8 cellular contexts compared by ENCODE assay signal in the genomic region with DNA sequence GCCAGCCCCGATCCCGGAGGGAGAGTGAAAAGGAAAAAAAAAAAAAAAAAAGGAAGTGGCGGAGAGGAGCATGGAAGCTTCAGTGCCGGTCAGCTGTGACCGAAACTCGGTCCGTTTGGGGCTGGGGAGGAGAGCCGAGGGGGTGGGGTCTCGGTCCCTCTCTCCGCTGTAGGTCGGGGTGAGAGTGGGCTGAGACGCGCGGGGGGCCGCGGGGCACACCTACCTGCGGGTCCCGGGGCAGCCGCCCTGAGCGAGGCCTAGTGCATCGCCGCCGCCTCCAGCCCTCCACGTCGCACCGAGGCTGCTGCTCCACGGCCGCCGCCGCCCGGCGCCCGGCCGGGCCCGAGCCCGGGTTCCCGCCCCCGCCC. TPM values are rescaled to one million over a fixed set of nuclear protein-coding genes. Genes with fewer than 3 reads are reported as not detected.
DNase-seq lines count a peak whose midpoint lies in the region; ATAC-seq and TF ChIP-seq lines count a peak whose summit lies in the region.

No MANE protein-coding gene starts in this region.

- H3K4me1 ChIP-seq in esophagus muscularis mucosa = peaks cover 28 to 53% (median 44%) of the 10 kb centered on the region in 4 donors
- H3K4me1 ChIP-seq in urinary bladder (ENCODE audit: insufficient read depth) = no peaks in the 10 kb centered on the region

- DNase-seq in DMS53 treated with DMSO at 0.1 percent for 48 hours (lab: John Stamatoyannopoulos, UW; ENCODE audit: unreplicated experiment) = peak; percentile 34
- DNase-seq in HK-2 (ENCODE audit: unreplicated experiment) = peak; percentile 70
- no peak for DNase-seq in esophagus muscularis mucosa (ENCODE audit: extremely low spot score)
- DNase-seq in naive B cell = no peak

- no peak for TF ChIP-seq POLR2A in esophagus muscularis mucosa (IDR thresholded peaks at IDR 0.05; ENCODE audit: low read depth)

- no peaks in the 10 kb centered on the region for H3K9me3 Mint-ChIP-seq in naive B cell

- H3K4me3 Mint-ChIP-seq in naive B cell = peak overlapping the region; percentile 94 to 100 (median 98)

- H3K36me3 ChIP-seq in esophagus muscularis mucosa (no peaks in the 10 kb centered on the region), urinary bladder (ENCODE audit: insufficient read depth) (no peaks in the 10 kb centered on the region)

- H3K4me3 ChIP-seq in esophagus muscularis mucosa = peak overlapping the region; percentile 82 to 91 (median 86)
- peak overlapping the region; percentile 86 for H3K4me3 ChIP-seq in urinary bladder (ENCODE audit: low read depth, low read length)

- H3K27me3 ChIP-seq in esophagus muscularis mucosa = no peaks in the 10 kb centered on the region

- no peaks in the 10 kb centered on the region for H3K27me3 Mint-ChIP-seq in naive B cell

- TF ChIP-seq CTCF in VCaP (conservative IDR thresholded peaks at IDR 0.05) (no peak), esophagus muscularis mucosa (IDR thresholded peaks at IDR 0.05) (no peak)

- peaks cover 0 to 15% of the 10 kb centered on the region in 2 donors for H3K36me3 Mint-ChIP-seq in naive B cell

- WGBS in esophagus muscularis mucosa = 2% methylated on average over 18 of the region's 38 CpGs
- WGBS in urinary bladder = 0% methylated on average over 38 of the region's 38 CpGs

- peaks cover 29 to 36% (median 30%) of the 10 kb centered on the region in 3 donors for H3K4me1 Mint-ChIP-seq in naive B cell

- TF ChIP-seq EP300 in esophagus muscularis mucosa (IDR thresholded peaks at IDR 0.05) = no peak

- intact Hi-C loops in esophagus muscularis mucosa (cut with DNase I) = no loop called here

- peak overlapping the region; percentile 97 for H3K27ac ChIP-seq in VCaP
- H3K27ac ChIP-seq in esophagus muscularis mucosa (replicated peaks in 1 of 4) = peak overlapping the region; percentile 96 to 99 (median 98)
- peak overlapping the region; percentile 99 for H3K27ac ChIP-seq in urinary bladder (ENCODE audit: low read depth)

- H3K9me3 ChIP-seq in esophagus muscularis mucosa = no peaks in the 10 kb centered on the region

- peak; percentile 34 for ATAC-seq in GM19467 (IDR thresholded peaks at IDR 0.05; ENCODE audit: unreplicated experiment)
- ATAC-seq in naive B cell (ENCODE audit: low read depth in 2 of 2) = peak; percentile 47 to 52
- no peak for ATAC-seq in HG03571 (IDR thresholded peaks at IDR 0.05; ENCODE audit: unreplicated experiment)

- H3K27ac Mint-ChIP-seq in naive B cell = peak overlapping the region; percentile 81 to 98 (median 97)

RNA-seq across cellular contexts. Expression of a gene that starts 0.5 kb away (rescaled TPM):
- total RNA-seq in esophagus muscularis mucosa = 10 to 100 TPM; 19.0 to 24.1 (median 23.4) TPM
- polyA plus RNA-seq in naive B cell (ENCODE audit: low read depth in 6 of 6) = 10 to 100 TPM in 1 of 6 donors, 1 to 10 TPM in 5; 4.6 to 10.8 (median 5.2) TPM
- total RNA-seq in urinary bladder = 64.4 TPM
- polyA plus RNA-seq in urinary bladder = 14.0 TPM

Comparison
In these comparisons a context has a peak if more than half of its experiments do, and no peak if none do; other contexts are left out.
1. DNase-seq: peak in DMS53 treated with DMSO at 0.1 percent for 48 hours (single experiment) and HK-2 (single experiment); none in esophagus muscularis mucosa (single experiment) and naive B cell (single experiment).
2. Peak in every context shown above with its lines, with median percentiles within 50 percentile points of each other: H3K27ac ChIP-seq.